In genomic region chr16:49491111-49491670, GRCh38 we compare ENCODE assay signal across 18 cellular contexts.
DNase-seq lines count a peak whose midpoint lies in the region; ATAC-seq, FAIRE-seq and TF ChIP-seq lines count a peak whose summit lies in the region.
"Had no signal": no experiment of that assay in that cellular context is flagged by ENCODE, and none has a peak within 500 bp of the region (broad histone marks: within the 10 kb centered on the region; RNA-seq: fewer than 3 reads in every experiment).

No MANE protein-coding gene starts in this region.

- dilution Hi-C loops in endothelial cell of umbilical vein (cut with MboI; ENCODE audit: extremely low pct_ligation_motif_present, low sequenced_read_pairs) = no loop called here

- no peaks in the 10 kb centered on the region for H3K27me3 ChIP-seq in endothelial cell of umbilical vein (ENCODE audit: control insufficient read depth in 2 of 2, insufficient read depth in 2 of 2, low read length in 2 of 2)
- no peaks in the 10 kb centered on the region for H3K27me3 ChIP-seq in psoas muscle (ENCODE audit: insufficient read depth in 3 of 3, low read length in 2 of 3)
- H3K27me3 ChIP-seq: ascending aorta, colonic mucosa had no signal

- ATAC-seq in psoas muscle (no peak), HG02798 (IDR thresholded peaks at IDR 0.05; ENCODE audit: poor library complexity, unreplicated experiment) (no peak)

- CTCF ChIA-PET in endothelial cell of umbilical vein (lab: Charles Lee) = interaction anchor here (0.7 to 3.0 kb wide), 4 partner anchors 8 to 430 kb away, joined by 3 to 21 read pairs (median 10); no protein-coding TSS in a partner anchor
- CTCF ChIA-PET in HEK293T (lab: Yijun Ruan, JAX) = no interaction called here

- no peak overlapping the region for H2AFZ ChIP-seq in endothelial cell of umbilical vein (ENCODE audit: low read depth, low read length)

- H3K36me3 ChIP-seq in endothelial cell of umbilical vein (ENCODE audit: control insufficient read depth in 2 of 2, extremely low read depth in 1 of 2, insufficient read depth in 2 of 2, low read length in 2 of 2) = no peaks in the 10 kb centered on the region
- no peaks in the 10 kb centered on the region for H3K36me3 ChIP-seq in psoas muscle (ENCODE audit: insufficient read depth in 1 of 2, low read depth in 1 of 2)
- H3K36me3 ChIP-seq: ascending aorta, colonic mucosa, HAP-1 had no signal

- H3K9me3 ChIP-seq in endothelial cell of umbilical vein (replicated peaks; ENCODE audit: control insufficient read depth, insufficient read depth, low read length) (no peaks in the 10 kb centered on the region), psoas muscle (no peaks in the 10 kb centered on the region)
- H3K9me3 ChIP-seq: colonic mucosa, HAP-1 had no signal

- no peak overlapping the region for H3K9ac ChIP-seq in endothelial cell of umbilical vein (replicated peaks; ENCODE audit: extremely low read depth, insufficient read depth, low read length)

- no peak for TF ChIP-seq CTCF in endothelial cell of umbilical vein (IDR thresholded peaks at IDR 0.05; ENCODE audit: extremely low read depth in 1 of 2, insufficient read depth in 1 of 2, low read depth in 1 of 2, low read length in 2 of 2)
- no peak for TF ChIP-seq CTCF in psoas muscle (IDR thresholded peaks at IDR 0.05)

- H3K4me1 ChIP-seq in endothelial cell of umbilical vein (ENCODE audit: control insufficient read depth, extremely low read depth, insufficient read depth, low read length) = no peaks in the 10 kb centered on the region
- H3K4me1 ChIP-seq in psoas muscle = no peaks in the 10 kb centered on the region
- H3K4me1 ChIP-seq: colonic mucosa, HAP-1 had no signal

- H4K20me1 ChIP-seq in endothelial cell of umbilical vein (replicated peaks; ENCODE audit: control insufficient read depth, extremely low read depth, insufficient read depth, low read length) = no peaks in the 10 kb centered on the region

- H3K27ac ChIP-seq in endothelial cell of umbilical vein (ENCODE audit: insufficient read depth, low read depth, low read length) (no peak overlapping the region), psoas muscle (no peak overlapping the region)
- H3K27ac ChIP-seq: ascending aorta, colonic mucosa had no signal

- 74 to 86% (median 81%) methylated on average over 20 of the region's 20 CpGs for WGBS in psoas muscle, 3 donors

- POLR2A ChIA-PET in endothelial cell of umbilical vein (lab: Charles Lee) (no interaction called here), HEK293T (lab: Yijun Ruan, JAX) (no interaction called here)

- H3K4me2 ChIP-seq in endothelial cell of umbilical vein (ENCODE audit: insufficient read depth, low read length) = no peak overlapping the region

- no peak for TF ChIP-seq POLR2A in endothelial cell of umbilical vein (IDR thresholded peaks at IDR 0.05; ENCODE audit: low read depth, low read length)

- H3K9me1 ChIP-seq in endothelial cell of umbilical vein (replicated peaks; ENCODE audit: control insufficient read depth, extremely low read depth, insufficient read depth, low read length) = no peaks in the 10 kb centered on the region

- no peak for FAIRE-seq in endothelial cell of umbilical vein (lab: Jason Lieb, UNC)
- FAIRE-seq: frontal cortex had no signal

- H3K4me3 ChIP-seq in endothelial cell of umbilical vein (replicated peaks in 1 of 3; ENCODE audit: insufficient read depth in 1 of 3, low read depth in 1 of 3, low read length in 3 of 3) (no peak overlapping the region), psoas muscle (peak overlapping the region; percentile 47)
- H3K4me3 ChIP-seq: colonic mucosa, HAP-1, lung had no signal

- peak; percentile 27 to 32 for DNase-seq in NCI-H446 (lab: John Stamatoyannopoulos, UW)
- DNase-seq in NCI-H446 treated with DMSO at 0.1 percent for 48 hours (lab: John Stamatoyannopoulos, UW) = no peak
- DNase-seq in NCI-H524 treated with DMSO at 0.1 percent for 48 hours (lab: John Stamatoyannopoulos, UW) = peak; percentile 76
- DNase-seq in endothelial cell of umbilical vein (ENCODE audit: low read depth, low spot score) = no peak
- DNase-seq in psoas muscle = peak in 1 of 2 donors; percentile 23
- no peak for DNase-seq in activated naive CD4-positive, alpha-beta T cell treated with anti-CD3 and anti-CD28 coated beads, Interleukin-2, amount 50 U/mL, for 16 hours
- DNase-seq in HEK293T (ENCODE audit: extremely low spot score) = no peak
- DNase-seq: activated gamma-delta T cell treated with Interleukin-2 at 50 U/mL for 16 hours, colonic mucosa, KG1, NCI-H1092 treated with DMSO at 0.1 percent for 48 hours, NCI-H2227 treated with DMSO at 0.1 percent for 48 hours, SIG-M5 had no signal

- no peaks in the 10 kb centered on the region for H3K79me2 ChIP-seq in endothelial cell of umbilical vein (ENCODE audit: control insufficient read depth, insufficient read depth, low read length)

- intact Hi-C loops in endothelial cell of umbilical vein (cut with micrococcal nuclease) = loop anchor here (5.0 kb wide), 1 partner anchor 49 kb away; no protein-coding TSS in a partner anchor
- intact Hi-C loops in psoas muscle (cut with DNase I) = loop anchor here in 1 of 2 donors (5.0 to 10.0 kb wide), 3 partner anchors 284 to 431 kb away; partner anchors contain the start of gene ZNF423

- no TSS peak for BruUV-seq in endothelial cell of umbilical vein (replicated peaks; lab: Mats Ljungman, UMichigan)

TF ChIP-seq in endothelial cell of umbilical vein, 7 proteins besides CTCF, POLR2A, EP300 and RAD21:
- TF ChIP-seq GATA2 (IDR thresholded peaks at IDR 0.05; ENCODE audit: insufficient read depth, insufficient read length, low read depth, low read length) = no peak
- peak; percentile 1 for TF ChIP-seq EZH2 (IDR thresholded peaks at IDR 0.05; ENCODE audit: borderline replicate concordance, low read depth, low read length, severe bottlenecking)
TF ChIP-seq in endothelial cell of umbilical vein: peak in this region for 1.

TF ChIP-seq in HEK293T, 16 proteins besides CTCF, POLR2A, EP300 and RAD21:
- TF ChIP-seq LEF1 (IDR thresholded peaks at IDR 0.05; ENCODE audit: borderline replicate concordance) (no peak), FOXA1 (IDR thresholded peaks at IDR 0.05) (no peak), ZNF384 (IDR thresholded peaks at IDR 0.05) (no peak), TARDBP (IDR thresholded peaks at IDR 0.05) (no peak), FOXM1 (IDR thresholded peaks at IDR 0.05; ENCODE audit: borderline replicate concordance) (no peak), SP1 (IDR thresholded peaks at IDR 0.05) (no peak), CTBP1 (IDR thresholded peaks at IDR 0.05; ENCODE audit: borderline replicate concordance) (no peak), HDGF (IDR thresholded peaks at IDR 0.05; ENCODE audit: borderline replicate concordance) (no peak), ELF4 (IDR thresholded peaks at IDR 0.05) (no peak), ARNT (IDR thresholded peaks at IDR 0.05) (no peak), FOXK2 (IDR thresholded peaks at IDR 0.05) (no peak), L3MBTL2 (conservative IDR thresholded peaks at IDR 0.05) (no peak), SUZ12 (IDR thresholded peaks at IDR 0.05) (no peak)
TF ChIP-seq in HEK293T: peak in this region for 0.

Comparison
In these comparisons a context has a peak if more than half of its experiments do, and no peak if none do; other contexts are left out.
1. DNase-seq: peak in NCI-H446 (2 of 2) and NCI-H524 treated with DMSO at 0.1 percent for 48 hours (single experiment); none in NCI-H446 treated with DMSO at 0.1 percent for 48 hours (single experiment), endothelial cell of umbilical vein (single experiment), activated naive CD4-positive, alpha-beta T cell treated with anti-CD3 and anti-CD28 coated beads, Interleukin-2, amount 50 U/mL, for 16 hours (single experiment) and HEK293T (single experiment).